ENCODE assay signal across 8 cellular contexts in the genomic region with DNA sequence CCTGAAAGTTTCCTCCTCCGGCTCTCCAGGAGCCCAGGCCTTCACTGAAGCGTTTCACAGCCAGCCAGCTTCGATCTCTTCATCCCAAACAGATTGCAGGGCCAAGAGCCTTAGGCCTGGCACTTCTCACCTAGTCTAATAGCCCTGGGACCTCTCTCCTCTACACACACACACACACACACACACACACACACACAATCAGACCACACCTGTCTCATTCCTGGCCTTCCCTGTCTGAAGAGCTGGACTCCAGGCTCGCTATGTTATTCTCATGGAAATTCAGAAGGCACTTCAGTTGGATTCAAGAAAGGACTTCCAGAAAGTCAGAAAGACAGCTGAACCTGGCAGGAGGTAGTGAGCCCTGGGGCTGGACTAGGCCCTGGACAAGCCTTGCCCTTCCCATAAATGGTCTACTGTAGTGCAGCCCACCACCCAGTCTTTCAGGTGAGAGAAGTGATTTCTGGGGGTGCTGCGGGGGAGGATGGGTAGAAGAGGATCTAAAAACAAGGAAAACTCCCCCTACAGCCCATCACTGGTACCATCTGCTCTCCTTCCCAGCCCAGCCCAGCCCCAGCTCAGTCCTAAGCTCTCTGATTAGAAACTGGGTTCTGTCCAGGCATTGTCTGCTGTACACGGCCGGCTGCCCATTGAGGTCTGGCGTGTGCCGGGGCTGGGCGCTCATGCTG. TPM values are rescaled to one million over a fixed set of nuclear protein-coding genes. Genes with fewer than 3 reads are reported as not detected.
A peak's percentile ranks its signal among the peaks of the same experiment; 100 is the strongest.
DNase-seq lines count a peak whose midpoint lies in the region; TF ChIP-seq lines count a peak whose summit lies in the region.

No MANE protein-coding gene starts in this region.

- peak overlapping the region; percentile 100 for H3K27ac Mint-ChIP-seq in activated naive CD8-positive, alpha-beta T cell treated with anti-CD3 and anti-CD28 coated beads for 36 hours

- H3K4me1 Mint-ChIP-seq in activated naive CD8-positive, alpha-beta T cell treated with anti-CD3 and anti-CD28 coated beads for 36 hours, result peaks cover 78% of the 10 kb centered on the region

- TF ChIP-seq CTCF in coronary artery (IDR thresholded peaks at IDR 0.05), result no peak

- no peaks in the 10 kb centered on the region for H3K27me3 Mint-ChIP-seq in activated naive CD8-positive, alpha-beta T cell treated with anti-CD3 and anti-CD28 coated beads for 36 hours

- H3K27ac ChIP-seq in coronary artery, result no peak overlapping the region

- DNase-seq in NCI-H748 (lab: John Stamatoyannopoulos, UW; ENCODE audit: unreplicated experiment) (peak; percentile 3), NCI-H748 treated with DMSO at 0.1 percent for 48 hours (lab: John Stamatoyannopoulos, UW) (no peak), NCI-H82 (lab: John Stamatoyannopoulos, UW) (peak; percentile 95), left kidney (ENCODE audit: low read depth, low spot score) (peak; percentile 50), mucosa of gallbladder (ENCODE audit: low spot score) (no peak), coronary artery (ENCODE audit: low spot score) (no peak), NCI-H526 treated with DMSO at 0.1 percent for 48 hours (lab: John Stamatoyannopoulos, UW) (no peak)
- peak; percentile 43 for DNase-seq in activated naive CD8-positive, alpha-beta T cell treated with anti-CD3 and anti-CD28 coated beads for 36 hours

- no peak overlapping the region for H3K4me3 ChIP-seq in coronary artery

- H3K4me3 Mint-ChIP-seq in activated naive CD8-positive, alpha-beta T cell treated with anti-CD3 and anti-CD28 coated beads for 36 hours, result peak overlapping the region; percentile 98

- no peaks in the 10 kb centered on the region for H3K9me3 Mint-ChIP-seq in activated naive CD8-positive, alpha-beta T cell treated with anti-CD3 and anti-CD28 coated beads for 36 hours

- H3K36me3 Mint-ChIP-seq in activated naive CD8-positive, alpha-beta T cell treated with anti-CD3 and anti-CD28 coated beads for 36 hours, result peaks cover 20% of the 10 kb centered on the region

RNA-seq across cellular contexts. Expression of a gene that starts 2.7 kb away (rescaled TPM):
- total RNA-seq in activated naive CD8-positive, alpha-beta T cell treated with anti-CD3 and anti-CD28 coated beads for 36 hours, result 10 to 100 TPM; 55.7 to 56.2 TPM
- total RNA-seq in mucosa of gallbladder, result 4.9 TPM

Comparison
In these comparisons a context has a peak if more than half of its experiments do, and no peak if none do; other contexts are left out.
1. DNase-seq: peak in NCI-H748 (single experiment), NCI-H82 (single experiment), activated naive CD8-positive, alpha-beta T cell treated with anti-CD3 and anti-CD28 coated beads for 36 hours (single experiment) and left kidney (single experiment); none in NCI-H748 treated with DMSO at 0.1 percent for 48 hours (single experiment), mucosa of gallbladder (single experiment), coronary artery (single experiment) and NCI-H526 treated with DMSO at 0.1 percent for 48 hours (single experiment).